Comparison of ENCODE assay signal across 20 cellular contexts in the genomic region with DNA sequence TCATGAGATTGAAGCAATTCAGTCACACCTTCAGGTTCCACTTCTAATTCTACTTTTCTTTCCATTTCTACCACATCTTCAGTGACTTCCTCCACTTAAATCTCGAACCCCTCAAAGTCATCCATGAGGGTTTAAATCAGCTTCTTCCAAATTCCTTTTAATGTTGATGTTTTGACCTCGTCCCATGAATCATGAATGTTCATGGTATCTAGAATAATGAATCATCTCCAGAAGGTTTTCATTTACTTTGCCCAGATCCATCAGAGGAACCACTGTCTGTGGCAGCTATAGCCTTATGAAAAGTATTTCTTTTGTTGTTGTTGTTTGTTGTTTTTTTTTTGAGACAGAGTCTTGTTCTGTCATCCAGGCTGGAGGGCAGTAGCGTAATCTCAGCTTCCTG. TPM values are rescaled to one million over a fixed set of nuclear protein-coding genes. Genes with fewer than 3 reads are reported as not detected.
DNase-seq lines count a peak whose midpoint lies in the region; ATAC-seq, FAIRE-seq and TF ChIP-seq lines count a peak whose summit lies in the region.
"Had no signal": no experiment of that assay in that cellular context is flagged by ENCODE, and none has a peak within 500 bp of the region (broad histone marks: within the 10 kb centered on the region; RNA-seq: fewer than 3 reads in every experiment).

No MANE protein-coding gene starts in this region.

- FAIRE-seq in astrocyte (lab: Jason Lieb, UNC) = no peak
- peak; percentile 21 for FAIRE-seq in islet of Langerhans (lab: Jason Lieb, UNC)

- 83% methylated on average over 3 of the region's 3 CpGs for WGBS in SK-N-SH (ENCODE audit: low lambda C conversion rate)
- WGBS in psoas muscle, 3 donors = 97 to 100% (median 98%) methylated on average over 3 of the region's 3 CpGs

- H3K9me3 Mint-ChIP-seq in HFFc6 (no peaks in the 10 kb centered on the region), astrocyte (ENCODE audit: unreplicated experiment) (peaks cover 2% of the 10 kb centered on the region)
- H3K9me3 Mint-ChIP-seq: CD8-positive, alpha-beta memory T cell had no signal

- H3K4me3 ChIP-seq in SK-N-SH (ENCODE audit: low read depth in 2 of 2, low read length in 1 of 2) (no peak overlapping the region), astrocyte (ENCODE audit: insufficient read depth, low read depth, low read length) (no peak overlapping the region), psoas muscle (no peak overlapping the region)
- H3K4me3 ChIP-seq: BLaER1 treated with 17β-estradiol and CSF1 and Interleukin-3, amounts not matched to agents 10 nM and 100 nM had no signal

- 0 out of 4 replicates have a peak, but pooled peaks cover 0 to 6% of the 10 kb centered on the region in 2 experiments for H3K4me1 ChIP-seq in SK-N-SH (ENCODE audit: control insufficient read depth in 1 of 2, insufficient read depth in 2 of 2, low read depth in 1 of 2, low read length in 1 of 2)
- no peaks in the 10 kb centered on the region for H3K4me1 ChIP-seq in astrocyte (ENCODE audit: insufficient read depth, low read length)
- H3K4me1 ChIP-seq in psoas muscle = no peaks in the 10 kb centered on the region
- H3K4me1 ChIP-seq: BLaER1 treated with 17β-estradiol and CSF1 and Interleukin-3, amounts not matched to agents 10 nM and 100 nM had no signal

- H3K27me3 Mint-ChIP-seq in HFFc6 (ENCODE audit: insufficient read depth) = no peaks in the 10 kb centered on the region
- H3K27me3 Mint-ChIP-seq in astrocyte (ENCODE audit: low read depth, unreplicated experiment) = no peaks in the 10 kb centered on the region
- H3K27me3 Mint-ChIP-seq: CD8-positive, alpha-beta memory T cell had no signal

- H3K27me3 ChIP-seq in SK-N-SH (ENCODE audit: insufficient read depth) (no peaks in the 10 kb centered on the region), astrocyte (ENCODE audit: insufficient read depth, low read length) (no peaks in the 10 kb centered on the region), psoas muscle (ENCODE audit: insufficient read depth in 3 of 3, low read length in 2 of 3) (no peaks in the 10 kb centered on the region)
- H3K27me3 ChIP-seq: BLaER1 treated with 17β-estradiol and CSF1 and Interleukin-3, amounts not matched to agents 10 nM and 100 nM had no signal

- no peak overlapping the region for H3K4me2 ChIP-seq in SK-N-SH
- H3K4me2 ChIP-seq in astrocyte (ENCODE audit: low read length) = peak overlapping the region; percentile 16
- H3K4me2 ChIP-seq: BLaER1 treated with 17β-estradiol and CSF1 and Interleukin-3, amounts not matched to agents 10 nM and 100 nM had no signal

- no peaks in the 10 kb centered on the region for H3F3A ChIP-seq in SK-N-SH (replicated peaks; ENCODE audit: insufficient read depth)

- no peak overlapping the region for H3K9ac ChIP-seq in SK-N-SH
- H3K9ac ChIP-seq in astrocyte (ENCODE audit: low read length) = no peak overlapping the region
- H3K9ac ChIP-seq: BLaER1 treated with 17β-estradiol and CSF1 and Interleukin-3, amounts not matched to agents 10 nM and 100 nM had no signal

- ATAC-seq in SK-N-SH treated with all-trans-retinoic acid at 6 μM for 48 hours (no peak), psoas muscle (no peak)

- no peaks in the 10 kb centered on the region for H3K9me2 ChIP-seq in SK-N-SH

- H3K4me3 Mint-ChIP-seq in HFFc6 = peak overlapping the region; percentile 13; the same call in 1 of the 2 replicates
- no peak overlapping the region for H3K4me3 Mint-ChIP-seq in astrocyte (ENCODE audit: unreplicated experiment)
- H3K4me3 Mint-ChIP-seq: CD8-positive, alpha-beta memory T cell had no signal

- H3K27ac ChIP-seq in SK-N-SH (ENCODE audit: low read depth in 2 of 2, low read length in 1 of 2) = no peak overlapping the region
- H3K27ac ChIP-seq in astrocyte (ENCODE audit: low read depth, low read length) = no peak overlapping the region
- no peak overlapping the region for H3K27ac ChIP-seq in psoas muscle
- H3K27ac ChIP-seq: 22Rv1; BLaER1 treated with 17β-estradiol and CSF1 and Interleukin-3, amounts not matched to agents 10 nM and 100 nM had no signal

- H3K9me3 ChIP-seq in SK-N-SH (no peaks in the 10 kb centered on the region), astrocyte (ENCODE audit: insufficient read depth, low read depth, low read length) (no peaks in the 10 kb centered on the region), psoas muscle (no peaks in the 10 kb centered on the region)
- H3K9me3 ChIP-seq: BLaER1 treated with 17β-estradiol and CSF1 and Interleukin-3, amounts not matched to agents 10 nM and 100 nM had no signal

- intact Hi-C loops in posterior vena cava (cut with DNase I) = no loop called here
- intact Hi-C loops in psoas muscle (cut with DNase I) = no loop called here

- no peak for TF ChIP-seq RAD21 in SK-N-SH (IDR thresholded peaks at IDR 0.05; ENCODE audit: low read length)

- CTCF ChIA-PET in SK-N-SH (lab: Yijun Ruan, JAX) = interaction anchor here (1.7 kb wide), 2 partner anchors 15 to 368 kb away, joined by 3 to 5 read pairs; no protein-coding TSS in a partner anchor

- DNase-seq in SK-N-SH = no peak
- DNase-seq in HFFc6 = peak; percentile 49
- DNase-seq in astrocyte (ENCODE audit: low read depth) = no peak
- DNase-seq in posterior vena cava (ENCODE audit: low spot score) = no peak
- DNase-seq in middle frontal gyrus (ENCODE audit: extremely low spot score, low spot score) = no peak
- DNase-seq in psoas muscle = no peak
- DNase-seq: CD8-positive, alpha-beta memory T cell; DMS79 treated with DMSO at 0.1 percent for 48 hours; H7; KBM-7; NCI-H1436; NCI-H2029; NCI-H2171; NCI-H446 treated with DMSO at 0.1 percent for 48 hours; RPMI8226; SIG-M5 had no signal

- H4K20me1 ChIP-seq in SK-N-SH (ENCODE audit: insufficient read depth) (no peaks in the 10 kb centered on the region), astrocyte (ENCODE audit: insufficient read depth, low read length) (no peaks in the 10 kb centered on the region)
- H4K20me1 ChIP-seq: BLaER1 treated with 17β-estradiol and CSF1 and Interleukin-3, amounts not matched to agents 10 nM and 100 nM had no signal

- no peak for TF ChIP-seq EP300 in SK-N-SH (IDR thresholded peaks at IDR 0.05; ENCODE audit: borderline replicate concordance in 1 of 2, low read depth in 1 of 2, low read length in 1 of 2)

- H3K36me3 Mint-ChIP-seq in HFFc6 (ENCODE audit: low read depth) = peaks cover 63% of the 10 kb centered on the region
- peaks cover 16% of the 10 kb centered on the region for H3K36me3 Mint-ChIP-seq in astrocyte (ENCODE audit: low read depth, unreplicated experiment)

- peaks cover 58 to 60% of the 10 kb centered on the region in 2 experiments for H3K36me3 ChIP-seq in SK-N-SH (replicated peaks in 1 of 2; ENCODE audit: control insufficient read depth in 1 of 2, insufficient read depth in 2 of 2, low read length in 1 of 2)
- H3K36me3 ChIP-seq in astrocyte (ENCODE audit: insufficient read depth, low read length) = peaks cover 18% of the 10 kb centered on the region
- H3K36me3 ChIP-seq in psoas muscle (ENCODE audit: insufficient read depth in 1 of 2, low read depth in 1 of 2) = peaks cover 0 to 93% of the 10 kb centered on the region in 2 donors

- H3K79me2 ChIP-seq in SK-N-SH (ENCODE audit: insufficient read depth) (no peaks in the 10 kb centered on the region), astrocyte (ENCODE audit: insufficient read depth, low read length) (no peaks in the 10 kb centered on the region)

- POLR2A ChIA-PET in SK-N-SH (lab: Yijun Ruan, JAX) = no interaction called here

- TF ChIP-seq CTCF in SK-N-SH (IDR thresholded peaks at IDR 0.05) = no peak
- no peak for TF ChIP-seq CTCF in HFFc6 (IDR thresholded peaks at IDR 0.05)
- TF ChIP-seq CTCF in astrocyte (IDR thresholded peaks at IDR 0.05; ENCODE audit: insufficient read depth, low read depth, low read length) = no peak
- TF ChIP-seq CTCF in psoas muscle (IDR thresholded peaks at IDR 0.05) = no peak

- H3K27ac Mint-ChIP-seq in HFFc6 (peak overlapping the region; percentile 46), astrocyte (ENCODE audit: unreplicated experiment) (no peak overlapping the region)

- no peak overlapping the region for H2AFZ ChIP-seq in SK-N-SH (ENCODE audit: low read depth)
- no peak overlapping the region for H2AFZ ChIP-seq in astrocyte (ENCODE audit: low read depth, low read length)

- peaks cover 26% of the 10 kb centered on the region for H3K4me1 Mint-ChIP-seq in HFFc6 (ENCODE audit: low read depth)
- peaks cover 17% of the 10 kb centered on the region for H3K4me1 Mint-ChIP-seq in astrocyte (ENCODE audit: low read depth, unreplicated experiment)

TF ChIP-seq in SK-N-SH, 30 proteins besides CTCF, POLR2A, EP300 and RAD21 (continues in another document):
- TF ChIP-seq RXRA (IDR thresholded peaks at IDR 0.05; ENCODE audit: borderline replicate concordance, low read depth) (no peak), TCF12 (IDR thresholded peaks at IDR 0.05) (0 out of 2 replicates have a peak, but pooled peaks have one; percentile 32), GATA2 (CRISPR knock-in tag; IDR thresholded peaks at IDR 0.05) (no peak), FOSL2 (IDR thresholded peaks at IDR 0.05; ENCODE audit: borderline replicate concordance, low read depth) (peak; percentile 27; the same call in 1 of the 2 replicates)

RNA-seq across cellular contexts. Expression of a gene that starts 7.6 kb away (rescaled TPM):
- polyA plus RNA-seq in SK-N-SH (2012; rRNA removed) = 10.7 and 13.1 TPM in 2 replicates
- polyA plus RNA-seq in SK-N-SH (2012; cell fraction: cytosol; rRNA removed) = 14.6 and 18.4 TPM in 2 replicates
- polyA plus RNA-seq in SK-N-SH (2012; cell fraction: nucleus; rRNA removed) = 10.7 and 13.9 TPM in 2 replicates
- 10 to 100 TPM; 15.3 to 17.9 (median 16.7) TPM for total RNA-seq in HFFc6 (2021; fragmentation: NEBNext Ultra II Directional; extraction: Animal tissue kit (Norgen Biotek cat#: 25700))
- 12.5 and 15.5 TPM in 2 replicates for total RNA-seq in astrocyte
- 10 to 100 TPM in 1 of 2 donors, 1 to 10 TPM in 1; 10.0 to 14.0 TPM for total RNA-seq in posterior vena cava
- total RNA-seq in psoas muscle = 10 to 100 TPM; 10.3 to 16.8 (median 12.7) TPM
- polyA plus RNA-seq in psoas muscle = 10 to 100 TPM; 12.0 to 23.5 (median 15.4) TPM

RNA-seq across cellular contexts. Expression of a gene that starts 57.2 kb away (rescaled TPM):
- polyA plus RNA-seq in SK-N-SH (2012; rRNA removed) (2.6 and 3.1 TPM in 2 replicates), psoas muscle (1 to 10 TPM in 1 of 3 donors, under 1 TPM in 2; 0.23 to 5.1 (median 0.48) TPM)
- polyA plus RNA-seq in SK-N-SH (2012; cell fraction: cytosol; rRNA removed) = 1.6 and 2.0 TPM in 2 replicates
- 7.1 and 9.3 TPM in 2 replicates for polyA plus RNA-seq in SK-N-SH (2012; cell fraction: nucleus; rRNA removed)
- 10 to 100 TPM; 35.7 to 45.8 (median 40.9) TPM for total RNA-seq in HFFc6 (2021; fragmentation: NEBNext Ultra II Directional; extraction: Animal tissue kit (Norgen Biotek cat#: 25700))
- total RNA-seq in astrocyte (15.2 TPM in 2 replicates), posterior vena cava (10 to 100 TPM; 11.2 to 16.0 TPM), psoas muscle (1 to 10 TPM; 1.2 to 2.7 (median 2.1) TPM)
